ENCODE assay signal across 15 cellular contexts in genomic region chr5:95281211-95281610, GRCh38.
A peak's percentile ranks its signal among the peaks of the same experiment; 100 is the strongest.
DNase-seq lines count a peak whose midpoint lies in the region; ATAC-seq and FAIRE-seq lines count a peak whose summit lies in the region.
"Had no signal": no experiment of that assay in that cellular context is flagged by ENCODE, and none has a peak within 500 bp of the region (broad histone marks: within the 10 kb centered on the region; RNA-seq: fewer than 3 reads in every experiment).

No MANE protein-coding gene starts in this region.

- ATAC-seq in GM21390 (IDR thresholded peaks at IDR 0.05; ENCODE audit: unreplicated experiment) = no peak
- no peak for ATAC-seq in GM21447 (IDR thresholded peaks at IDR 0.05; ENCODE audit: unreplicated experiment)
- ATAC-seq: A549 had no signal

- FAIRE-seq in urothelium cell line (lab: Jason Lieb, UNC) = no peak
- FAIRE-seq: A549, GM18507 had no signal

- peak; percentile 11 for DNase-seq in NCI-H446 treated with DMSO at 0.1 percent for 48 hours (lab: John Stamatoyannopoulos, UW)
- DNase-seq in NCI-H446 (lab: John Stamatoyannopoulos, UW) = no peak
- DNase-seq in RKO (ENCODE audit: low spot score) = peak; percentile 49
- DNase-seq in glomerular visceral epithelial cell (ENCODE audit: extremely low spot score) = peak; percentile 77
- peak; percentile 72 for DNase-seq in urothelium cell line (ENCODE audit: low spot score)
- no peak for DNase-seq in NAMALWA (ENCODE audit: low spot score)
- DNase-seq: activated CD4-positive, alpha-beta T cell treated with anti-CD3 and anti-CD28 coated beads for 48 hours; immature natural killer cell; NCI-H1417 treated with DMSO at 0.1 percent for 48 hours; sigmoid colon; testis had no signal

Comparison
In these comparisons a context has a peak if more than half of its experiments do, and no peak if none do; other contexts are left out.
1. DNase-seq: peak in NCI-H446 treated with DMSO at 0.1 percent for 48 hours (single experiment), RKO (single experiment), glomerular visceral epithelial cell (single experiment) and urothelium cell line (single experiment); none in NCI-H446 (0 of 2) and NAMALWA (single experiment).